12 cellular contexts compared by ENCODE assay signal in the genomic region with DNA sequence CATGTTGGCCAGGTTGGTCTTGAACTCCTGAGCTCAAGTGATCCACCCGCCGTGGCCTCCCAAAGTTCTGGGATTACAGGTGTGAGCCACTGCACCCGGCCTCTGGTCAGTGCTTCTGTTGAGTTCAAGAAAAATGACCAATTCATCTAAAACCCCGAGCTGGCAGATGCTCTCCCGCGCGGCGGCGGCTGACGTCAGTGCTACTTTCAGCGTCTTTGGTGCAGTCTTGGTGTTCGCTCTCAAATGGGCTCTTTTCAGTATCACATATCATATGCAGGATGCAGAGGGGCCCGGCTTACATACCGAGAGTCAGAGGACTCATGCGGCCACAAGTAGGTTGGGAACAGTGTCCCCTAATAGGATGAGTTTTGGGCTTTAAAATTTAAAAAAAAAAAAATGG.
"Had no signal": no experiment of that assay in that cellular context is flagged by ENCODE, and none has a peak within 500 bp of the region (broad histone marks: within the 10 kb centered on the region; RNA-seq: fewer than 3 reads in every experiment).

No MANE protein-coding gene starts in this region.

- H3K36me3 ChIP-seq: adrenal gland had no signal

- H3K27me3 ChIP-seq: adrenal gland had no signal

- H3K36me3 Mint-ChIP-seq: immature natural killer cell, natural killer cell had no signal

- DNase-seq: activated naive CD4-positive, alpha-beta T cell treated with anti-CD3 and anti-CD28 coated beads, Interleukin-2, amount 50 U/mL, for 16 hours; caudate nucleus; erythroblast; immature natural killer cell; natural killer cell; stimulated activated CD4-positive, alpha-beta T cell treated with anti-CD3 and anti-CD28 coated beads, Interleukin-4, amount 100 ng/mL, for 4 hours; stimulated activated naive CD8-positive, alpha-beta T cell treated with anti-CD3 and anti-CD28 coated beads, Interleukin-15, amount 100 ng/mL, for 72 hours; T-helper 2 cell had no signal

- H3K27me3 Mint-ChIP-seq: dendritic cell treated with granulocyte-macrophage colony-stimulating factor and Interleukin-4, amounts not matched to agents 40 ng/mL and 50 ng/mL, for 4 days; stimulated activated naive CD8-positive, alpha-beta T cell treated with anti-CD3 and anti-CD28 coated beads, Interleukin-15, amount 100 ng/mL, for 72 hours had no signal

- ATAC-seq: natural killer cell; stimulated activated naive CD8-positive, alpha-beta T cell treated with anti-CD3 and anti-CD28 coated beads, Interleukin-15, amount 100 ng/mL, for 72 hours had no signal

- H3K4me3 ChIP-seq: adrenal gland, mucosa of descending colon had no signal

- H3K27ac Mint-ChIP-seq: activated T-helper 2 cell treated with anti-CD3 and anti-CD28 coated beads, Interferon-gamma antibody, Interleukin-2, Interleukin-4, amounts not matched to agents 10 μg/mL and 5 μg/mL and 100 μg/mL, durations not matched to agents 14 hours and 24 hours and 36 hours; dendritic cell treated with granulocyte-macrophage colony-stimulating factor and Interleukin-4, amounts not matched to agents 40 ng/mL and 50 ng/mL, for 4 days; immature natural killer cell; natural killer cell; stimulated activated naive CD8-positive, alpha-beta T cell treated with anti-CD3 and anti-CD28 coated beads, Interleukin-15, amount 100 ng/mL, for 72 hours had no signal

- H3K27ac ChIP-seq: adrenal gland had no signal

- H3K4me3 Mint-ChIP-seq: dendritic cell treated with granulocyte-macrophage colony-stimulating factor and Interleukin-4, amounts not matched to agents 40 ng/mL and 50 ng/mL, for 4 days; immature natural killer cell; natural killer cell; stimulated activated naive CD8-positive, alpha-beta T cell treated with anti-CD3 and anti-CD28 coated beads, Interleukin-15, amount 100 ng/mL, for 72 hours had no signal

- H3K9me3 ChIP-seq: adrenal gland, mucosa of descending colon had no signal

- H3K9me3 Mint-ChIP-seq: activated T-helper 2 cell treated with anti-CD3 and anti-CD28 coated beads, Interferon-gamma antibody, Interleukin-2, Interleukin-4, amounts not matched to agents 10 μg/mL and 5 μg/mL and 100 μg/mL, durations not matched to agents 14 hours and 24 hours and 36 hours; dendritic cell treated with granulocyte-macrophage colony-stimulating factor and Interleukin-4, amounts not matched to agents 40 ng/mL and 50 ng/mL, for 4 days; immature natural killer cell; natural killer cell; stimulated activated naive CD8-positive, alpha-beta T cell treated with anti-CD3 and anti-CD28 coated beads, Interleukin-15, amount 100 ng/mL, for 72 hours had no signal
